In genomic region chr14:99682809-99683618, GRCh38 we compare ENCODE assay signal across 8 cellular contexts. TPM values are rescaled to one million over a fixed set of nuclear protein-coding genes. Genes with fewer than 3 reads are reported as not detected.
DNase-seq lines count a peak whose midpoint lies in the region; ATAC-seq, FAIRE-seq and TF ChIP-seq lines count a peak whose summit lies in the region.

No MANE protein-coding gene starts in this region.

- no peaks in the 10 kb centered on the region for H3K9me3 Mint-ChIP-seq in activated T-helper 17 cell treated with anti-CD3 and anti-CD28 coated beads, Interleukin-2, amount 50 U/mL, for 72 hours
- H3K9me3 Mint-ChIP-seq in natural killer cell treated with Interleukin-12 subunit alpha and Interleukin-12 subunit beta and Interleukin-15 and Interleukin-18, amount 100 ng/mL, for 72 hours, result no peaks in the 10 kb centered on the region
- H3K9me3 Mint-ChIP-seq in stimulated activated naive B cell treated with anti-CD40 and anti-IgM and Interleukin-4, amounts not matched to agents 10 μg/mL and 1 μg/mL and 100 μg/mL, for 72 hours, result peaks cover 1 to 5% of the 10 kb centered on the region in 2 donors

- no peaks in the 10 kb centered on the region for H3K27me3 Mint-ChIP-seq in activated T-helper 17 cell treated with anti-CD3 and anti-CD28 coated beads, Interleukin-2, amount 50 U/mL, for 72 hours
- H3K27me3 Mint-ChIP-seq in natural killer cell treated with Interleukin-12 subunit alpha and Interleukin-12 subunit beta and Interleukin-15 and Interleukin-18, amount 100 ng/mL, for 72 hours, result peaks cover 23 to 30% of the 10 kb centered on the region in 2 donors
- peaks cover 34 to 46% of the 10 kb centered on the region in 2 donors for H3K27me3 Mint-ChIP-seq in stimulated activated naive B cell treated with anti-CD40 and anti-IgM and Interleukin-4, amounts not matched to agents 10 μg/mL and 1 μg/mL and 100 μg/mL, for 72 hours

- H3K27me3 ChIP-seq in BLaER1 treated with 17β-estradiol and CSF1 and Interleukin-3, amounts not matched to agents 10 nM and 100 nM, result peaks cover 0 to 8% (median 0%) of the 10 kb centered on the region in 11 experiments; a peak in 2 of 22 replicates
- H3K27me3 ChIP-seq in Peyer's patch, result no peaks in the 10 kb centered on the region

- ATAC-seq in activated T-helper 17 cell treated with anti-CD3 and anti-CD28 coated beads, Interleukin-2, amount 50 U/mL, for 72 hours (replicated peaks), result peak; percentile 34
- peak in 1 of 2 donors; percentile 13 for ATAC-seq in natural killer cell treated with Interleukin-12 subunit alpha and Interleukin-12 subunit beta and Interleukin-15 and Interleukin-18, amount 100 ng/mL, for 72 hours
- peak; percentile 47 to 51 for ATAC-seq in stimulated activated naive B cell treated with anti-CD40 and anti-IgM and Interleukin-4, amounts not matched to agents 10 μg/mL and 1 μg/mL and 100 μg/mL, for 72 hours (replicated peaks)

- FAIRE-seq in GM19239 (lab: Jason Lieb, UNC), result peak; percentile 62

- H4K20me1 ChIP-seq in BLaER1 treated with 17β-estradiol and CSF1 and Interleukin-3, amounts not matched to agents 10 nM and 100 nM, result no peaks in the 10 kb centered on the region

- peak overlapping the region; percentile 75 to 96 (median 78) for H3K4me3 ChIP-seq in BLaER1 treated with 17β-estradiol and CSF1 and Interleukin-3, amounts not matched to agents 10 nM and 100 nM
- H3K4me3 ChIP-seq in Peyer's patch (peak overlapping the region; percentile 57 to 75 (median 72)), fibroblast of pulmonary artery (replicated peaks; ENCODE audit: low read depth, low read length) (peak overlapping the region; percentile 81)

- H3K9me3 ChIP-seq in BLaER1 treated with 17β-estradiol and CSF1 and Interleukin-3, amounts not matched to agents 10 nM and 100 nM (replicated peaks in 1 of 11), result peaks cover 9 to 16% (median 14%) of the 10 kb centered on the region in 11 experiments
- H3K9me3 ChIP-seq in Peyer's patch, result peaks cover 0 to 3% (median under 1%) of the 10 kb centered on the region in 4 donors

- peaks cover 0 to 4% (median 0%) of the 10 kb centered on the region in 11 experiments; a peak in 3 of 22 replicates for H3K36me3 ChIP-seq in BLaER1 treated with 17β-estradiol and CSF1 and Interleukin-3, amounts not matched to agents 10 nM and 100 nM
- no peaks in the 10 kb centered on the region for H3K36me3 ChIP-seq in Peyer's patch

- DNase-seq in GM19239 (ENCODE audit: insufficient read length, low spot score), result peak; percentile 78
- peak; percentile 67 for DNase-seq in HT1080 (ENCODE audit: low read depth)
- peak; percentile 68 to 90 (median 89) for DNase-seq in Peyer's patch
- DNase-seq in fibroblast of pulmonary artery (ENCODE audit: low read depth), result peak; percentile 65
- peak; percentile 89 for DNase-seq in natural killer cell treated with Interleukin-12 subunit alpha and Interleukin-12 subunit beta and Interleukin-15 and Interleukin-18, amount 100 ng/mL, for 72 hours (ENCODE audit: low spot score)
- DNase-seq in stimulated activated naive B cell treated with anti-CD40 and anti-IgM and Interleukin-4, amounts not matched to agents 10 μg/mL and 1 μg/mL and 100 μg/mL, for 72 hours, result peak; percentile 69

- H3K4me2 ChIP-seq in BLaER1 treated with 17β-estradiol and CSF1 and Interleukin-3, amounts not matched to agents 10 nM and 100 nM, result peak overlapping the region; percentile 93 to 100 (median 98)

- TF ChIP-seq CTCF in Peyer's patch (IDR thresholded peaks at IDR 0.05), result peak; percentile 68 to 88 (median 81)
- TF ChIP-seq CTCF in fibroblast of pulmonary artery (IDR thresholded peaks at IDR 0.05; ENCODE audit: low read length, missing control alignments), result peak; percentile 78

- peak overlapping the region; percentile 77 for H3K27ac Mint-ChIP-seq in activated T-helper 17 cell treated with anti-CD3 and anti-CD28 coated beads, Interleukin-2, amount 50 U/mL, for 72 hours
- peak overlapping the region; percentile 61 to 77 for H3K27ac Mint-ChIP-seq in natural killer cell treated with Interleukin-12 subunit alpha and Interleukin-12 subunit beta and Interleukin-15 and Interleukin-18, amount 100 ng/mL, for 72 hours
- peak overlapping the region; percentile 93 for H3K27ac Mint-ChIP-seq in stimulated activated naive B cell treated with anti-CD40 and anti-IgM and Interleukin-4, amounts not matched to agents 10 μg/mL and 1 μg/mL and 100 μg/mL, for 72 hours

- TF ChIP-seq POLR2A in Peyer's patch (IDR thresholded peaks at IDR 0.05), result no peak

- H3K9ac ChIP-seq in BLaER1 treated with 17β-estradiol and CSF1 and Interleukin-3, amounts not matched to agents 10 nM and 100 nM, result peak overlapping the region; percentile 83 to 97 (median 92)

- H3K27ac ChIP-seq in BLaER1 treated with 17β-estradiol and CSF1 and Interleukin-3, amounts not matched to agents 10 nM and 100 nM, result peak overlapping the region; percentile 75 to 97 (median 92)
- peak overlapping the region; percentile 72 to 82 (median 75) for H3K27ac ChIP-seq in Peyer's patch

- H3K4me1 Mint-ChIP-seq in activated T-helper 17 cell treated with anti-CD3 and anti-CD28 coated beads, Interleukin-2, amount 50 U/mL, for 72 hours, result no peaks in the 10 kb centered on the region
- H3K4me1 Mint-ChIP-seq in natural killer cell treated with Interleukin-12 subunit alpha and Interleukin-12 subunit beta and Interleukin-15 and Interleukin-18, amount 100 ng/mL, for 72 hours (ENCODE audit: low read depth in 2 of 2), result peaks cover 0 to 7% of the 10 kb centered on the region in 2 donors
- peaks cover 5 to 27% of the 10 kb centered on the region in 2 donors for H3K4me1 Mint-ChIP-seq in stimulated activated naive B cell treated with anti-CD40 and anti-IgM and Interleukin-4, amounts not matched to agents 10 μg/mL and 1 μg/mL and 100 μg/mL, for 72 hours

- no peaks in the 10 kb centered on the region for H3K36me3 Mint-ChIP-seq in activated T-helper 17 cell treated with anti-CD3 and anti-CD28 coated beads, Interleukin-2, amount 50 U/mL, for 72 hours (ENCODE audit: low read depth)
- no peaks in the 10 kb centered on the region for H3K36me3 Mint-ChIP-seq in natural killer cell treated with Interleukin-12 subunit alpha and Interleukin-12 subunit beta and Interleukin-15 and Interleukin-18, amount 100 ng/mL, for 72 hours
- peaks cover 0 to 7% of the 10 kb centered on the region in 2 donors for H3K36me3 Mint-ChIP-seq in stimulated activated naive B cell treated with anti-CD40 and anti-IgM and Interleukin-4, amounts not matched to agents 10 μg/mL and 1 μg/mL and 100 μg/mL, for 72 hours

- peaks cover 20 to 55% (median 45%) of the 10 kb centered on the region in 10 experiments for H3K4me1 ChIP-seq in BLaER1 treated with 17β-estradiol and CSF1 and Interleukin-3, amounts not matched to agents 10 nM and 100 nM
- H3K4me1 ChIP-seq in Peyer's patch, result peaks cover 8 to 16% (median 12%) of the 10 kb centered on the region in 4 donors

- H3K4me3 Mint-ChIP-seq in activated T-helper 17 cell treated with anti-CD3 and anti-CD28 coated beads, Interleukin-2, amount 50 U/mL, for 72 hours, result peak overlapping the region; percentile 78
- peak overlapping the region; percentile 76 for H3K4me3 Mint-ChIP-seq in natural killer cell treated with Interleukin-12 subunit alpha and Interleukin-12 subunit beta and Interleukin-15 and Interleukin-18, amount 100 ng/mL, for 72 hours
- peak overlapping the region; percentile 91 to 93 for H3K4me3 Mint-ChIP-seq in stimulated activated naive B cell treated with anti-CD40 and anti-IgM and Interleukin-4, amounts not matched to agents 10 μg/mL and 1 μg/mL and 100 μg/mL, for 72 hours

RNA-seq across cellular contexts. Expression of gene CYP46A1, which starts 1.1 kb away (rescaled TPM):
- not detected in 2 replicates for total RNA-seq in HT1080 (2014; rRNA removed; shearing (Covaris generic))
- polyA plus RNA-seq in HT1080 (2015; cell fraction: cytosol; rRNA removed), result not detected in 2 replicates
- 0.19 TPM in 1 of 2 replicates, not detected in the other for polyA plus RNA-seq in HT1080 (2015; cell fraction: nucleus; rRNA removed)
- 1 to 10 TPM in 1 of 4 donors, under 1 TPM in 1, not detected in 2; 0.13 to 2.5 TPM for total RNA-seq in Peyer's patch
- under 1 TPM; 0.04 to 0.16 TPM for total RNA-seq in activated T-helper 17 cell treated with anti-CD3 and anti-CD28 coated beads, Interleukin-2, amount 50 U/mL, for 72 hours
- total RNA-seq in natural killer cell treated with Interleukin-12 subunit alpha and Interleukin-12 subunit beta and Interleukin-15 and Interleukin-18, amount 100 ng/mL, for 72 hours, result under 1 TPM in 1 of 2 donors, not detected in 1; 0.11 TPM

RNA-seq across cellular contexts. Expression of gene HHIPL1, which starts 38.1 kb away (rescaled TPM):
- not detected in 2 replicates for total RNA-seq in HT1080 (2014; rRNA removed; shearing (Covaris generic))
- 0.01 TPM in 1 of 2 replicates, not detected in the other for polyA plus RNA-seq in HT1080 (2015; cell fraction: cytosol; rRNA removed)
- polyA plus RNA-seq in HT1080 (2015; cell fraction: nucleus; rRNA removed), result not detected in 2 replicates
- total RNA-seq in Peyer's patch, result 1 to 10 TPM in 2 of 4 donors, under 1 TPM in 2; 0.88 to 2.5 (median 1.0) TPM
- under 1 TPM in 1 of 2 donors, not detected in 1; 0.19 TPM for total RNA-seq in activated T-helper 17 cell treated with anti-CD3 and anti-CD28 coated beads, Interleukin-2, amount 50 U/mL, for 72 hours
- total RNA-seq in natural killer cell treated with Interleukin-12 subunit alpha and Interleukin-12 subunit beta and Interleukin-15 and Interleukin-18, amount 100 ng/mL, for 72 hours, result not detected
